Comparison of ENCODE assay signal across 1 cellular context in the genomic region with DNA sequence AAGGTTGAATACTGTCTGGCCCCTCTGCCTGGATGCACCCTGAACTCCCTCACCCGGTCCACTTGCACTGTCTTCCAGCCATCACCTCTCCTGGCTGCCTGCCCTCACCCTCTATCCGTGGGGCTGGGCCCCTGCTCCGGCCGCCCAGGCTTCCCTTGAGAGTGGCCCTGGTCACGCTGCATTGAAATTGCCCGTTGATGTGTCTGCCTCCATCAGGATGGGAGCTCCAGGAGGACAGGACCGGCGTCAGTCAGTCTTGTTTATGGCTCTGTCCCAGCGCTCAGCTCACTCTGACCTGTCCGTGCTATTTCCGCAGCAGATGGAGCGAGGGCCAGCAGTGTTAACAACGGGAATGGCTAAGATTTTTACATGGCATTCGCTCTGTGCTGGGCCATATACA.
TF ChIP-seq lines count a peak whose summit lies in the region.

No MANE protein-coding gene starts in this region.

TF ChIP-seq in GM23338, 12 proteins besides CTCF, POLR2A, EP300 and RAD21 (continued from another document):
- TF ChIP-seq, protein P1, sequence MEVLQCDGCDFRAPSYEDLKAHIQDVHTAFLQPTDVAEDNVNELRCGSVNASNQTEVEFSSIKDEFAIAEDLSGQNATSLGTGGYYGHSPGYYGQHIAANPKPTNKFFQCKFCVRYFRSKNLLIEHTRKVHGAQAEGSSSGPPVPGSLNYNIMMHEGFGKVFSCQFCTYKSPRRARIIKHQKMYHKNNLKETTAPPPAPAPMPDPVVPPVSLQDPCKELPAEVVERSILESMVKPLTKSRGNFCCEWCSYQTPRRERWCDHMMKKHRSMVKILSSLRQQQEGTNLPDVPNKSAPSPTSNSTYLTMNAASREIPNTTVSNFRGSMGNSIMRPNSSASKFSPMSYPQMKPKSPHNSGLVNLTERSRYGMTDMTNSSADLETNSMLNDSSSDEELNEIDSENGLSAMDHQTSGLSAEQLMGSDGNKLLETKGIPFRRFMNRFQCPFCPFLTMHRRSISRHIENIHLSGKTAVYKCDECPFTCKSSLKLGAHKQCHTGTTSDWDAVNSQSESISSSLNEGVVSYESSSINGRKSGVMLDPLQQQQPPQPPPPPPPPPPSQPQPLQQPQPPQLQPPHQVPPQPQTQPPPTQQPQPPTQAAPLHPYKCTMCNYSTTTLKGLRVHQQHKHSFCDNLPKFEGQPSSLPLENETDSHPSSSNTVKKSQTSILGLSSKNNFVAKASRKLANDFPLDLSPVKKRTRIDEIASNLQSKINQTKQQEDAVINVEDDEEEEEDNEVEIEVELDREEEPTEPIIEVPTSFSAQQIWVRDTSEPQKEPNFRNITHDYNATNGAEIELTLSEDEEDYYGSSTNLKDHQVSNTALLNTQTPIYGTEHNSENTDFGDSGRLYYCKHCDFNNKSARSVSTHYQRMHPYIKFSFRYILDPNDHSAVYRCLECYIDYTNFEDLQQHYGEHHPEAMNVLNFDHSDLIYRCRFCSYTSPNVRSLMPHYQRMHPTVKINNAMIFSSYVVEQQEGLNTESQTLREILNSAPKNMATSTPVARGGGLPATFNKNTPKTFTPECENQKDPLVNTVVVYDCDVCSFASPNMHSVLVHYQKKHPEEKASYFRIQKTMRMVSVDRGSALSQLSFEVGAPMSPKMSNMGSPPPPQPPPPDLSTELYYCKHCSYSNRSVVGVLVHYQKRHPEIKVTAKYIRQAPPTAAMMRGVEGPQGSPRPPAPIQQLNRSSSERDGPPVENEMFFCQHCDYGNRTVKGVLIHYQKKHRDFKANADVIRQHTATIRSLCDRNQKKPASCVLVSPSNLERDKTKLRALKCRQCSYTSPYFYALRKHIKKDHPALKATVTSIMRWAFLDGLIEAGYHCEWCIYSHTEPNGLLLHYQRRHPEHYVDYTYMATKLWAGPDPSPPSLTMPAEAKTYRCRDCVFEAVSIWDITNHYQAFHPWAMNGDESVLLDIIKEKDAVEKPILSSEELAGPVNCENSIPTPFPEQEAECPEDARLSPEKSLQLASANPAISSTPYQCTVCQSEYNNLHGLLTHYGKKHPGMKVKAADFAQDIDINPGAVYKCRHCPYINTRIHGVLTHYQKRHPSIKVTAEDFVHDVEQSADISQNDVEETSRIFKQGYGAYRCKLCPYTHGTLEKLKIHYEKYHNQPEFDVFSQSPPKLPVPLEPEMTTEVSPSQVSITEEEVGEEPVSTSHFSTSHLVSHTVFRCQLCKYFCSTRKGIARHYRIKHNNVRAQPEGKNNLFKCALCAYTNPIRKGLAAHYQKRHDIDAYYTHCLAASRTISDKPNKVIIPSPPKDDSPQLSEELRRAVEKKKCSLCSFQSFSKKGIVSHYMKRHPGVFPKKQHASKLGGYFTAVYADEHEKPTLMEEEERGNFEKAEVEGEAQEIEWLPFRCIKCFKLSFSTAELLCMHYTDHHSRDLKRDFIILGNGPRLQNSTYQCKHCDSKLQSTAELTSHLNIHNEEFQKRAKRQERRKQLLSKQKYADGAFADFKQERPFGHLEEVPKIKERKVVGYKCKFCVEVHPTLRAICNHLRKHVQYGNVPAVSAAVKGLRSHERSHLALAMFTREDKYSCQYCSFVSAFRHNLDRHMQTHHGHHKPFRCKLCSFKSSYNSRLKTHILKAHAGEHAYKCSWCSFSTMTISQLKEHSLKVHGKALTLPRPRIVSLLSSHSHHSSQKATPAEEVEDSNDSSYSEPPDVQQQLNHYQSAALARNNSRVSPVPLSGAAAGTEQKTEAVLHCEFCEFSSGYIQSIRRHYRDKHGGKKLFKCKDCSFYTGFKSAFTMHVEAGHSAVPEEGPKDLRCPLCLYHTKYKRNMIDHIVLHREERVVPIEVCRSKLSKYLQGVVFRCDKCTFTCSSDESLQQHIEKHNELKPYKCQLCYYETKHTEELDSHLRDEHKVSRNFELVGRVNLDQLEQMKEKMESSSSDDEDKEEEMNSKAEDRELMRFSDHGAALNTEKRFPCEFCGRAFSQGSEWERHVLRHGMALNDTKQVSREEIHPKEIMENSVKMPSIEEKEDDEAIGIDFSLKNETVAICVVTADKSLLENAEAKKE (CRISPR knock-in tag; IDR thresholded peaks at IDR 0.05), result no peak
- TF ChIP-seq EZH2 (IDR thresholded peaks at IDR 0.05; ENCODE audit: low read depth, unreplicated experiment) (no peak), ZNF114 (CRISPR knock-in tag; IDR thresholded peaks at IDR 0.05) (no peak), JUNB (IDR thresholded peaks at IDR 0.05; ENCODE audit: unreplicated experiment) (no peak), CREB1 (CRISPR knock-in tag; IDR thresholded peaks at IDR 0.05; ENCODE audit: low read depth) (no peak)
